Comparison of ENCODE assay signal across 17 cellular contexts in the genomic region with DNA sequence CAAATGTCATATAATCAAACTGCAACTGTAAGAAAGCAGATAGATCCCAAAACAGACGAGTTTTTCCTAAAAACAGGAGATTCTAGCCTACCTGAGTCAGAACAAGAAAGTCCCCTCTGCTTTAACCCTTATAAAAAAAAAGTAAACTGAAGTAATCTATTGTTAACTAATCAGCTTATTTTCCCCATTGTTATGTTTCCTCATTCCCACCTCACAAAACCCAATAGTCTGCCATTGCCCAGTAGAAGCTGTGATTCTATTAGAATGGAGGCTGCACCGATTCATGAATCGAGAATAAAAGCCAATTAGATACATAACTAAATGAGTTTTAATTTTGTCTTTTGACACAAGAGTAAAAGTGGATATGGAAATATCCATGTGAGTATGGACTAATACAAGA.
DNase-seq lines count a peak whose midpoint lies in the region; ATAC-seq, FAIRE-seq and TF ChIP-seq lines count a peak whose summit lies in the region.
"Had no signal": no experiment of that assay in that cellular context is flagged by ENCODE, and none has a peak within 500 bp of the region (broad histone marks: within the 10 kb centered on the region; RNA-seq: fewer than 3 reads in every experiment).

No MANE protein-coding gene starts in this region.

- H3F3A ChIP-seq in neural progenitor cell (ENCODE audit: low read depth): peaks cover 26% of the 10 kb centered on the region

- H3K4me2 ChIP-seq in HepG2 (ENCODE audit: low read depth, low read length) (0 out of 2 replicates have a peak overlapping the region, but pooled peaks have one; percentile 29), astrocyte (ENCODE audit: low read length) (no peak overlapping the region), neural progenitor cell (peak overlapping the region; percentile 65)

- 95% methylated on average over 3 of the region's 3 CpGs for WGBS in HepG2 (ENCODE audit: low lambda C conversion rate)
- WGBS in right lobe of liver (ENCODE audit: insufficient coverage, low coverage, low lambda C conversion rate, missing lambda C conversion rate): 86% methylated on average over 3 of the region's 3 CpGs

- H3K4me3 ChIP-seq in HepG2 (replicated peaks in 1 of 3; ENCODE audit: insufficient read depth in 1 of 3, low read depth in 2 of 3, low read length in 3 of 3) (no peak overlapping the region), right lobe of liver (no peak overlapping the region), astrocyte (ENCODE audit: insufficient read depth, low read depth, low read length) (no peak overlapping the region), neural progenitor cell (peak overlapping the region; percentile 4)
- H3K4me3 ChIP-seq: BLaER1 treated with 17β-estradiol and CSF1 and Interleukin-3, amounts not matched to agents 10 nM and 100 nM; Peyer's patch had no signal

- no peak overlapping the region for H3K4me3 Mint-ChIP-seq in astrocyte (ENCODE audit: unreplicated experiment)
- H3K4me3 Mint-ChIP-seq in neural progenitor cell: no peak overlapping the region

- H3K27me3 Mint-ChIP-seq in astrocyte (ENCODE audit: low read depth, unreplicated experiment): no peaks in the 10 kb centered on the region
- no peaks in the 10 kb centered on the region for H3K27me3 Mint-ChIP-seq in neural progenitor cell (ENCODE audit: insufficient read depth, low read depth)
- H3K27me3 Mint-ChIP-seq: CD8-positive, alpha-beta memory T cell had no signal

- peaks cover 62% of the 10 kb centered on the region for H3K4me1 Mint-ChIP-seq in astrocyte (ENCODE audit: low read depth, unreplicated experiment)
- H3K4me1 Mint-ChIP-seq in neural progenitor cell: peaks cover 35% of the 10 kb centered on the region

- H4K20me1 ChIP-seq in HepG2 (ENCODE audit: insufficient read depth, low read length) (0 out of 2 replicates have a peak, but pooled peaks cover 9% of the 10 kb centered on the region), astrocyte (ENCODE audit: insufficient read depth, low read length) (peaks cover 82% of the 10 kb centered on the region), neural progenitor cell (ENCODE audit: low read depth) (peaks cover 87% of the 10 kb centered on the region)

- H3K36me3 ChIP-seq in HepG2 (replicated peaks in 1 of 2; ENCODE audit: control insufficient read depth in 1 of 2, insufficient read depth in 2 of 2, low read length in 2 of 2) (no peaks in the 10 kb centered on the region), right lobe of liver (no peaks in the 10 kb centered on the region), astrocyte (ENCODE audit: insufficient read depth, low read length) (no peaks in the 10 kb centered on the region), neural progenitor cell (no peaks in the 10 kb centered on the region)
- H3K36me3 ChIP-seq: Peyer's patch had no signal

- in situ Hi-C loops in HepG2 (cut with HindIII; ENCODE audit: extremely low pct_ligation_motif_present, low pct_unique_long_range_greater_than_20kb): no loop called here

- H2AFZ ChIP-seq in HepG2 (ENCODE audit: low read length): no peak overlapping the region
- no peak overlapping the region for H2AFZ ChIP-seq in astrocyte (ENCODE audit: low read depth, low read length)
- H2AFZ ChIP-seq in neural progenitor cell (replicated peaks): no peak overlapping the region

- no peak for TF ChIP-seq RAD21 in HepG2 (CRISPR knock-in tag; IDR thresholded peaks at IDR 0.05)

- FAIRE-seq in HepG2 (lab: Jason Lieb, UNC) (no peak), astrocyte (lab: Jason Lieb, UNC) (no peak)
- FAIRE-seq: D721Med had no signal

- peaks cover 49% of the 10 kb centered on the region for H3K4me1 ChIP-seq in HepG2 (ENCODE audit: insufficient read depth, low read length)
- peaks cover 0 to 57% (median 16%) of the 10 kb centered on the region in 4 donors for H3K4me1 ChIP-seq in right lobe of liver
- H3K4me1 ChIP-seq in astrocyte (ENCODE audit: insufficient read depth, low read length): peaks cover 34% of the 10 kb centered on the region
- H3K4me1 ChIP-seq in neural progenitor cell: peaks cover 70% of the 10 kb centered on the region

- CTCF ChIA-PET in HepG2 (lab: Yijun Ruan, JAX; ENCODE audit: low intra/inter-chr PET ratio, low total read pairs): no interaction called here

- no peak for ATAC-seq in HepG2
- no peak for ATAC-seq in right lobe of liver
- ATAC-seq: Right ventricle myocardium inferior had no signal

- POLR2A ChIA-PET in HepG2 (lab: Yijun Ruan, JAX): no interaction called here

- H3K27me3 ChIP-seq in HepG2 (ENCODE audit: control insufficient read depth in 1 of 2, insufficient read depth in 2 of 2, low read length in 2 of 2) (no peaks in the 10 kb centered on the region), right lobe of liver (no peaks in the 10 kb centered on the region), astrocyte (ENCODE audit: insufficient read depth, low read length) (no peaks in the 10 kb centered on the region), neural progenitor cell (no peaks in the 10 kb centered on the region)
- H3K27me3 ChIP-seq: BLaER1 treated with 17β-estradiol and CSF1 and Interleukin-3, amounts not matched to agents 10 nM and 100 nM; Peyer's patch had no signal

- no peaks in the 10 kb centered on the region for H3K9me3 ChIP-seq in HepG2 (ENCODE audit: low read length)
- no peaks in the 10 kb centered on the region for H3K9me3 ChIP-seq in right lobe of liver
- no peaks in the 10 kb centered on the region for H3K9me3 ChIP-seq in astrocyte (ENCODE audit: insufficient read depth, low read depth, low read length)
- H3K9me3 ChIP-seq in neural progenitor cell (ENCODE audit: low read depth): no peaks in the 10 kb centered on the region
- H3K9me3 ChIP-seq: BLaER1 treated with 17β-estradiol and CSF1 and Interleukin-3, amounts not matched to agents 10 nM and 100 nM; Peyer's patch had no signal

- no TSS peak for BruUV-seq in HepG2 (replicated peaks; lab: Mats Ljungman, UMichigan)

- H3K36me3 Mint-ChIP-seq in astrocyte (ENCODE audit: low read depth, unreplicated experiment): no peaks in the 10 kb centered on the region
- H3K36me3 Mint-ChIP-seq in neural progenitor cell: no peaks in the 10 kb centered on the region
- H3K36me3 Mint-ChIP-seq: CD8-positive, alpha-beta memory T cell had no signal

- no peak for TF ChIP-seq POLR2A in HepG2 (IDR thresholded peaks at IDR 0.05; ENCODE audit: insufficient read depth in 1 of 2, low read depth in 2 of 2, low read length in 2 of 2)
- TF ChIP-seq POLR2A in right lobe of liver (IDR thresholded peaks at IDR 0.05): no peak

- DNase-seq in HepG2 (ENCODE audit: low spot score) (no peak), right lobe of liver (no peak), astrocyte (ENCODE audit: low read depth) (no peak), neural progenitor cell (ENCODE audit: low spot score) (peak; percentile 58), NCI-H748 treated with DMSO at 0.1 percent for 48 hours (lab: John Stamatoyannopoulos, UW) (no peak), NCI-H1092 treated with DMSO at 0.1 percent for 48 hours (lab: John Stamatoyannopoulos, UW) (no peak)
- DNase-seq in activated CD4-positive, alpha-beta T cell treated with anti-CD3 and anti-CD28 coated beads, Interleukin-2, amount 50 U/mL, for 1 hour: no peak
- DNase-seq: CD8-positive, alpha-beta memory T cell; DMS79; NCI-H1048; NCI-H146; NCI-H2081 treated with DMSO at 0.1 percent for 48 hours; NCI-H526 treated with DMSO at 0.1 percent for 48 hours; Peyer's patch had no signal

- intact Hi-C loops in HepG2 (cut with micrococcal nuclease; ENCODE audit: unreplicated experiment): no loop called here
- intact Hi-C loops in right lobe of liver (cut with DNase I): no loop called here

- H3K27ac ChIP-seq in HepG2 (ENCODE audit: extremely low read length, insufficient read depth, low read length): no peak overlapping the region
- peak overlapping the region in 1 of 3 donors; percentile 58 for H3K27ac ChIP-seq in right lobe of liver
- no peak overlapping the region for H3K27ac ChIP-seq in astrocyte (ENCODE audit: low read depth, low read length)
- H3K27ac ChIP-seq in neural progenitor cell: peak overlapping the region; percentile 52
- H3K27ac ChIP-seq: BLaER1 treated with 17β-estradiol and CSF1 and Interleukin-3, amounts not matched to agents 10 nM and 100 nM; Peyer's patch had no signal

- H3K9ac ChIP-seq in HepG2 (ENCODE audit: insufficient read depth, low read depth, low read length) (no peak overlapping the region), astrocyte (ENCODE audit: low read length) (no peak overlapping the region), neural progenitor cell (no peak overlapping the region)
- H3K9ac ChIP-seq: BLaER1 treated with 17β-estradiol and CSF1 and Interleukin-3, amounts not matched to agents 10 nM and 100 nM had no signal

- H3K27ac Mint-ChIP-seq in astrocyte (ENCODE audit: unreplicated experiment) (peak overlapping the region; percentile 29), neural progenitor cell (no peak overlapping the region)
- H3K27ac Mint-ChIP-seq: CD8-positive, alpha-beta memory T cell had no signal

- no peak for TF ChIP-seq EP300 in HepG2 (IDR thresholded peaks at IDR 0.05; ENCODE audit: low read depth in 2 of 2, low read length in 2 of 2)
- no peak for TF ChIP-seq EP300 in HepG2 (CRISPR knock-in tag; IDR thresholded peaks at IDR 0.05; ENCODE audit: borderline replicate concordance)

- H3K79me2 ChIP-seq in HepG2 (ENCODE audit: insufficient read depth, low read length): peaks cover 24% of the 10 kb centered on the region
- H3K79me2 ChIP-seq in astrocyte (ENCODE audit: insufficient read depth, low read length): peaks cover 100% of the 10 kb centered on the region
- H3K79me2 ChIP-seq in neural progenitor cell (ENCODE audit: low read depth): peaks cover 100% of the 10 kb centered on the region

- H3K9me3 Mint-ChIP-seq in astrocyte (ENCODE audit: unreplicated experiment) (no peaks in the 10 kb centered on the region), neural progenitor cell (no peaks in the 10 kb centered on the region)
- H3K9me3 Mint-ChIP-seq: CD8-positive, alpha-beta memory T cell had no signal

- no peak for TF ChIP-seq CTCF in HepG2 (CRISPR knock-in tag; IDR thresholded peaks at IDR 0.05)
- TF ChIP-seq CTCF in right lobe of liver (IDR thresholded peaks at IDR 0.05): no peak
- no peak for TF ChIP-seq CTCF in astrocyte (IDR thresholded peaks at IDR 0.05; ENCODE audit: insufficient read depth, low read depth, low read length)
- no peak for TF ChIP-seq CTCF in neural progenitor cell (IDR thresholded peaks at IDR 0.05)

TF ChIP-seq in HepG2, 621 proteins besides CTCF, POLR2A, EP300 and RAD21 (continues in another document):
- TF ChIP-seq TCF7 (IDR thresholded peaks at IDR 0.05; ENCODE audit: low read depth): no peak
- no peak for TF ChIP-seq ATF7-NPFF (CRISPR knock-in tag; IDR thresholded peaks at IDR 0.05; ENCODE audit: low read depth)
- no peak for TF ChIP-seq ZNF234 (CRISPR knock-in tag; conservative IDR thresholded peaks at IDR 0.05)
- no peak for TF ChIP-seq NR2F2 (IDR thresholded peaks at IDR 0.05; ENCODE audit: borderline replicate concordance, low read depth)
- no peak for TF ChIP-seq ZNF160 (CRISPR knock-in tag; IDR thresholded peaks at IDR 0.05)
- no peak for TF ChIP-seq ZNF616 (CRISPR knock-in tag; IDR thresholded peaks at IDR 0.05; ENCODE audit: low read depth)
- no peak for TF ChIP-seq ZNF782 (CRISPR knock-in tag; IDR thresholded peaks at IDR 0.05; ENCODE audit: borderline replicate concordance)
- TF ChIP-seq ZNF737 (CRISPR knock-in tag; IDR thresholded peaks at IDR 0.05; ENCODE audit: borderline replicate concordance): no peak
- no peak for TF ChIP-seq CENPX (CRISPR knock-in tag; IDR thresholded peaks at IDR 0.05)
- TF ChIP-seq ZNF431 (CRISPR knock-in tag; IDR thresholded peaks at IDR 0.05; ENCODE audit: borderline replicate concordance, low read depth): no peak
